Comparison of ENCODE assay signal across 10 cellular contexts in genomic region chr11:8828055-8828454, GRCh38.
"Had no signal": no experiment of that assay in that cellular context is flagged by ENCODE, and none has a peak within 500 bp of the region (broad histone marks: within the 10 kb centered on the region; RNA-seq: fewer than 3 reads in every experiment).

No MANE protein-coding gene starts in this region.

- DNase-seq: activated CD4-positive, alpha-beta T cell treated with anti-CD3 and anti-CD28 coated beads, Interleukin-2, amount 10 ng/mL, durations not matched to agents 7 days and 5 days; activated gamma-delta T cell; activated T-cell treated with anti-CD3 and anti-CD28 coated beads, Interleukin-2, amount 50 U/mL, for 4 hours; amniotic stem cell; left ventricle myocardium inferior; retina; stimulated activated CD4-positive, alpha-beta T cell treated with anti-CD3 and anti-CD28 coated beads, Interleukin-4, amount 100 ng/mL, for 24 hours; stimulated activated naive CD4-positive, alpha-beta T cell; transverse colon had no signal

- H3K4me3 ChIP-seq: left ventricle myocardium inferior, transverse colon had no signal

- ATAC-seq: activated naive CD4-positive, alpha-beta T cell treated with anti-CD3 and anti-CD28 coated beads, Interleukin-2, amount 50 U/mL, for 72 hours; activated T-cell treated with anti-CD3 and anti-CD28 coated beads, Interleukin-2, amount 50 U/mL, for 4 hours had no signal

- H3K9me3 ChIP-seq: left ventricle myocardium inferior, transverse colon had no signal

- H3K27me3 ChIP-seq: transverse colon had no signal

- H3K36me3 ChIP-seq: left ventricle myocardium inferior, transverse colon had no signal
